17 cellular contexts compared by ENCODE assay signal in the genomic region with DNA sequence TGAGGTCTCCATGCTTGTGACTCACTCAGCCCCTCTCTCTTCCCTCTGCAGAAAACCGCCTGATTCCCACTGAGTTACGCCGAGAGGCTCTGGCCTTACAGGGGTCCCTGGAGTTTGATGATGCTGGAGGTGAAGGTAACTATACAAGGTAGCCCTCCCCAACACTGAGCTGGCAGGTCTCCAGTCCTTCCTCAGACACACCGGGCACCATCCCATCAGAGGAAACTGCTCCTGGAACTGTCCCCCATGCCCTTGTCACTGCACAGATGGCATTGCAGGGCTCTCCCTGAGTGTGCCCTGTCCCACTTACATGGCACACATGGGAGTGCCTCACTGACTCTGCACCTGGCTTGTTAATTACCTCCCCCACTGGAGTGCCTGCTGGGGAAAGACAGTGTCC. TPM values are rescaled to one million over a fixed set of nuclear protein-coding genes. Genes with fewer than 3 reads are reported as not detected.
DNase-seq lines count a peak whose midpoint lies in the region; ATAC-seq and TF ChIP-seq lines count a peak whose summit lies in the region.
"Had no signal": no experiment of that assay in that cellular context is flagged by ENCODE, and none has a peak within 500 bp of the region (broad histone marks: within the 10 kb centered on the region; RNA-seq: fewer than 3 reads in every experiment).

No MANE protein-coding gene starts in this region.

- intact Hi-C loops in HCT116 (cut with micrococcal nuclease): loop anchor here (5.0 kb wide), 1 partner anchor 748 kb away; the partner anchor contains the start of gene FAM168B

- H3K36me3 ChIP-seq in HCT116 (ENCODE audit: control insufficient read depth in 1 of 2, insufficient read depth in 2 of 2, low read length in 2 of 2): peaks cover 31 to 45% of the 10 kb centered on the region in 2 experiments

- H3K27me3 Mint-ChIP-seq in T-helper 2 cell treated with Interferon-gamma antibody and Interleukin-4, amounts not matched to agents 5 μg/mL and 100 μg/mL, for 36 hours (ENCODE audit: low read depth): no peaks in the 10 kb centered on the region
- H3K27me3 Mint-ChIP-seq in activated CD8-positive, alpha-beta T cell treated with anti-CD3 and anti-CD28 coated beads, Interleukin-2, amount 10 ng/mL, durations not matched to agents 7 days and 5 days (ENCODE audit: low read depth): no peaks in the 10 kb centered on the region
- H3K27me3 Mint-ChIP-seq in naive thymus-derived CD8-positive, alpha-beta T cell: no peaks in the 10 kb centered on the region
- H3K27me3 Mint-ChIP-seq: stimulated activated memory B cell treated with anti-CD40 and anti-IgM and Interleukin-4, amounts not matched to agents 10 μg/mL and 1 μg/mL and 100 μg/mL, for 72 hours had no signal

- peaks cover 16% of the 10 kb centered on the region for H3K4me1 Mint-ChIP-seq in T-helper 2 cell treated with Interferon-gamma antibody and Interleukin-4, amounts not matched to agents 5 μg/mL and 100 μg/mL, for 36 hours (ENCODE audit: low read depth)
- H3K4me1 Mint-ChIP-seq in activated CD8-positive, alpha-beta T cell treated with anti-CD3 and anti-CD28 coated beads, Interleukin-2, amount 10 ng/mL, durations not matched to agents 7 days and 5 days (ENCODE audit: low read depth): peaks cover 40% of the 10 kb centered on the region
- H3K4me1 Mint-ChIP-seq in naive thymus-derived CD8-positive, alpha-beta T cell: peaks cover 23 to 57% (median 43%) of the 10 kb centered on the region in 4 donors

- BruUV-seq in HCT116 (replicated peaks; lab: Mats Ljungman, UMichigan): no TSS peak

- no peaks in the 10 kb centered on the region for H3K9me2 ChIP-seq in HCT116 (ENCODE audit: insufficient read depth)
- H3K9me2 ChIP-seq: SK-N-SH had no signal

- no peak for TF ChIP-seq POLR2A in HCT116 (IDR thresholded peaks at IDR 0.05; ENCODE audit: borderline replicate concordance, extremely low read depth, insufficient read depth, insufficient read length)

- H3K27ac Mint-ChIP-seq in T-helper 2 cell treated with Interferon-gamma antibody and Interleukin-4, amounts not matched to agents 5 μg/mL and 100 μg/mL, for 36 hours: no peak overlapping the region
- no peak overlapping the region for H3K27ac Mint-ChIP-seq in activated CD8-positive, alpha-beta T cell treated with anti-CD3 and anti-CD28 coated beads, Interleukin-2, amount 10 ng/mL, durations not matched to agents 7 days and 5 days
- peak overlapping the region in 4 of 10 donors; percentile 20 to 73 (median 48) for H3K27ac Mint-ChIP-seq in naive thymus-derived CD8-positive, alpha-beta T cell
- H3K27ac Mint-ChIP-seq: stimulated activated memory B cell treated with anti-CD40 and anti-IgM and Interleukin-4, amounts not matched to agents 10 μg/mL and 1 μg/mL and 100 μg/mL, for 72 hours had no signal

- H2AFZ ChIP-seq in HCT116 (ENCODE audit: low read depth, low read length, poor library complexity, severe bottlenecking): no peak overlapping the region

- peaks cover 32% of the 10 kb centered on the region for H3K79me2 ChIP-seq in HCT116 (ENCODE audit: insufficient read depth, low read length)

- H3K27ac ChIP-seq in HCT116 (ENCODE audit: low read depth, low read length): no peak overlapping the region
- H3K27ac ChIP-seq: neutrophil, vagina had no signal

- H3K36me3 Mint-ChIP-seq in T-helper 2 cell treated with Interferon-gamma antibody and Interleukin-4, amounts not matched to agents 5 μg/mL and 100 μg/mL, for 36 hours (ENCODE audit: low read depth): peaks cover 63% of the 10 kb centered on the region
- H3K36me3 Mint-ChIP-seq in activated CD8-positive, alpha-beta T cell treated with anti-CD3 and anti-CD28 coated beads, Interleukin-2, amount 10 ng/mL, durations not matched to agents 7 days and 5 days (ENCODE audit: low read depth): peaks cover 66% of the 10 kb centered on the region
- H3K36me3 Mint-ChIP-seq in naive thymus-derived CD8-positive, alpha-beta T cell: peaks cover 0 to 61% (median 21%) of the 10 kb centered on the region in 3 donors

- ATAC-seq in HCT116 (no peak), GM21786 (IDR thresholded peaks at IDR 0.05; ENCODE audit: unreplicated experiment) (no peak)
- ATAC-seq in activated CD8-positive, alpha-beta T cell treated with anti-CD3 and anti-CD28 coated beads, Interleukin-2, amount 10 ng/mL, durations not matched to agents 7 days and 5 days: no peak
- ATAC-seq in naive thymus-derived CD8-positive, alpha-beta T cell: no peak
- ATAC-seq: stimulated activated memory B cell treated with anti-CD40 and anti-IgM and Interleukin-4, amounts not matched to agents 10 μg/mL and 1 μg/mL and 100 μg/mL, for 72 hours had no signal

- no peaks in the 10 kb centered on the region for H3K27me3 ChIP-seq in HCT116 (ENCODE audit: insufficient read depth, low read length)
- H3K27me3 ChIP-seq: neutrophil, vagina had no signal

- H3K9ac ChIP-seq in HCT116 (ENCODE audit: low read length): no peak overlapping the region

- H3K4me3 Mint-ChIP-seq in T-helper 2 cell treated with Interferon-gamma antibody and Interleukin-4, amounts not matched to agents 5 μg/mL and 100 μg/mL, for 36 hours: peak overlapping the region; percentile 100
- peak overlapping the region; percentile 100 for H3K4me3 Mint-ChIP-seq in activated CD8-positive, alpha-beta T cell treated with anti-CD3 and anti-CD28 coated beads, Interleukin-2, amount 10 ng/mL, durations not matched to agents 7 days and 5 days
- peak overlapping the region; percentile 22 to 100 (median 100) for H3K4me3 Mint-ChIP-seq in naive thymus-derived CD8-positive, alpha-beta T cell

- CTCF ChIA-PET in HCT116 (lab: Charles Lee): no interaction called here
- CTCF ChIA-PET in activated CD8-positive, alpha-beta T cell treated with anti-CD3 and anti-CD28 coated beads, Interleukin-2, amount 10 ng/mL, durations not matched to agents 7 days and 5 days (lab: Charles Lee): interaction anchor here (1.2 to 4.5 kb wide), 2 partner anchors 12 to 47 kb away, joined by 3 to 64 read pairs; no protein-coding TSS in a partner anchor

- TF ChIP-seq CTCF in HCT116 (IDR thresholded peaks at IDR 0.05 in 2 of 3, conservative IDR thresholded peaks at IDR 0.05 in 1 of 3; ENCODE audit: borderline replicate concordance in 1 of 3, insufficient read depth in 1 of 3, low read depth in 2 of 3, low read length in 2 of 3): no peak

- DNase-seq in T-helper 2 cell treated with Interferon-gamma antibody and Interleukin-4, amounts not matched to agents 5 μg/mL and 100 μg/mL, for 36 hours (ENCODE audit: low spot score): no peak
- DNase-seq in T-helper 2 cell (no peak), HCT116 (ENCODE audit: low read depth, low spot score) (no peak)
- no peak for DNase-seq in activated CD8-positive, alpha-beta T cell treated with anti-CD3 and anti-CD28 coated beads, Interleukin-2, amount 10 ng/mL, durations not matched to agents 7 days and 5 days
- DNase-seq in naive thymus-derived CD8-positive, alpha-beta T cell: no peak
- DNase-seq in central memory CD4-positive, alpha-beta T cell: no peak
- no peak for DNase-seq in activated CD4-positive, CD25-positive, alpha-beta regulatory T cell treated with anti-CD3 and anti-CD28 coated beads, Interleukin-2, amount 50 U/mL, for 72 hours
- DNase-seq: activated CD4-positive, CD25-positive, alpha-beta regulatory T cell; activated effector memory CD4-positive, alpha-beta T cell treated with Interleukin-2 at 50 U/mL for 16 hours; effector memory CD4-positive, alpha-beta T cell; IMR-90; NCI-H226; SK-N-SH had no signal

- POLR2A ChIA-PET in HCT116 (lab: Charles Lee): no interaction called here
- POLR2A ChIA-PET in activated CD8-positive, alpha-beta T cell treated with anti-CD3 and anti-CD28 coated beads, Interleukin-2, amount 10 ng/mL, durations not matched to agents 7 days and 5 days (lab: Charles Lee): interaction anchor here (3.8 kb wide), 1 partner anchor 9 kb away, joined by 31 read pairs; no protein-coding TSS in a partner anchor
- POLR2A ChIA-PET in naive thymus-derived CD8-positive, alpha-beta T cell (lab: Charles Lee): interaction anchor here (3.7 to 5.4 kb wide), 2 partner anchors 10 to 27 kb away, joined by 54 to 69 read pairs; partner anchors contain the start of gene PTPN18

- RAD21 ChIA-PET in HCT116 (lab: Charles Lee; ENCODE audit: low non-redundant PET in 1 of 2, low total read pairs in 2 of 2, uncharacterized antibody in 2 of 2, unreplicated experiment in 2 of 2): no interaction called here

- peaks cover 3 to 14% of the 10 kb centered on the region in 2 experiments; a peak in 2 of 4 replicates for H3K4me1 ChIP-seq in HCT116 (ENCODE audit: control insufficient read depth in 1 of 2, insufficient read depth in 2 of 2, low read length in 2 of 2)

- H3K4me2 ChIP-seq in HCT116 (ENCODE audit: low read length): peak overlapping the region; percentile 91; the same call in 1 of the 2 replicates

- H3K9me3 ChIP-seq in HCT116 (ENCODE audit: control insufficient read depth in 1 of 2, insufficient read depth in 1 of 2, low read depth in 1 of 2, low read length in 2 of 2): no peaks in the 10 kb centered on the region
- H3K9me3 ChIP-seq: neutrophil, SK-N-SH, vagina had no signal

- H3K4me3 ChIP-seq in HCT116 (replicated peaks in 1 of 2; ENCODE audit: low read depth in 1 of 2, low read length in 2 of 2): no peak overlapping the region; a peak in 1 of 4 replicates

- no peak for TF ChIP-seq RAD21 in HCT116 (IDR thresholded peaks at IDR 0.05; ENCODE audit: low read depth)

- H3K9me3 Mint-ChIP-seq in T-helper 2 cell treated with Interferon-gamma antibody and Interleukin-4, amounts not matched to agents 5 μg/mL and 100 μg/mL, for 36 hours: no peaks in the 10 kb centered on the region
- H3K9me3 Mint-ChIP-seq in activated CD8-positive, alpha-beta T cell treated with anti-CD3 and anti-CD28 coated beads, Interleukin-2, amount 10 ng/mL, durations not matched to agents 7 days and 5 days (ENCODE audit: insufficient read depth): no peaks in the 10 kb centered on the region
- H3K9me3 Mint-ChIP-seq in naive thymus-derived CD8-positive, alpha-beta T cell: no peaks in the 10 kb centered on the region
- H3K9me3 Mint-ChIP-seq: stimulated activated memory B cell treated with anti-CD40 and anti-IgM and Interleukin-4, amounts not matched to agents 10 μg/mL and 1 μg/mL and 100 μg/mL, for 72 hours had no signal

- peaks cover 8% of the 10 kb centered on the region; the same call in 1 of the 2 replicates for H4K20me1 ChIP-seq in HCT116 (ENCODE audit: insufficient read depth)

TF ChIP-seq in HCT116, 20 proteins besides CTCF, POLR2A, EP300 and RAD21 (continues in another document):
- no peak for TF ChIP-seq EZH2phosphoT487 (IDR thresholded peaks at IDR 0.05; ENCODE audit: borderline replicate concordance)

RNA-seq across cellular contexts. Expression of gene IMP4, which starts 1.9 kb away (rescaled TPM):
- 121 TPM for total RNA-seq in HCT116 (2021; ENCODE audit: unreplicated experiment)
- 136 and 146 TPM in 2 replicates for polyA plus RNA-seq in HCT116 (2012)
- total RNA-seq in activated CD8-positive, alpha-beta T cell treated with anti-CD3 and anti-CD28 coated beads, Interleukin-2, amount 10 ng/mL, durations not matched to agents 7 days and 5 days: 10 to 100 TPM; 80.7 to 88.6 TPM
- 10 to 100 TPM; 94.0 to 99.6 TPM for total RNA-seq in naive thymus-derived CD8-positive, alpha-beta T cell
- polyA plus RNA-seq in naive thymus-derived CD8-positive, alpha-beta T cell: 10 to 100 TPM; 58.4 to 96.7 (median 84.9) TPM

RNA-seq across cellular contexts. Expression of gene PTPN18, which starts 11.3 kb away (rescaled TPM):
- total RNA-seq in HCT116 (2021; ENCODE audit: unreplicated experiment): 52.4 TPM
- 27.1 and 27.9 TPM in 2 replicates for polyA plus RNA-seq in HCT116 (2012)
- total RNA-seq in activated CD8-positive, alpha-beta T cell treated with anti-CD3 and anti-CD28 coated beads, Interleukin-2, amount 10 ng/mL, durations not matched to agents 7 days and 5 days: 10 to 100 TPM; 67.0 to 71.9 TPM
- 10 to 100 TPM; 40.5 to 42.8 TPM for total RNA-seq in naive thymus-derived CD8-positive, alpha-beta T cell
- 10 to 100 TPM; 33.7 to 47.5 (median 33.9) TPM for polyA plus RNA-seq in naive thymus-derived CD8-positive, alpha-beta T cell
